In the genomic region with DNA sequence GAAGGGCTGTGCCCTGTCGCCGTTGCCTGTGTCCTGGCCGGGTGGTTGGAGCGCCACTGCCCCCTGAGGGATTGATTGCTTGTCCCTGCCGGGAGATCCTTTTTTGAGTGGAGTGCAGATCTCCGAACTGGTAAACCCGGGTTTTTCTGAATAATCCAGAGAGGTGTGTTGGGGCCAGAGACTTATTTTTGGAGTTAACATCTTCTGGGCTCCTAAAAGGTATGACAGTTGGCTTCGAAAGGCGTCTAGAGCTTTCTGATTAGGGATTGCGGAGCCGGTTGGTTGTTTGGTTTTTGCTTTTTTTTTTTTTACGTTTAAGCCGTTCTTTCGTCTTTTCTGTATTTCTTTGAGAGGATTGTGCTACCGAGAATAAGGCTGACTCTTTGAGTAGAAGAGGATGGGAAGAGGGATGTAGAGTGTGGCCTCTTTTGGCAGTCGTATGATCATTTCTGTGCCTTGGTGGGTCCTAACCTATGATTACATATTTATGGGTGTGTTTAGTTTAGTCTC, we compare ENCODE assay signal across 1 cellular context.
TF ChIP-seq lines count a peak whose summit lies in the region.

No MANE protein-coding gene starts in this region.

TF ChIP-seq in HEK293, 187 proteins besides CTCF, POLR2A, EP300 and RAD21 (continued from another document):
- TF ChIP-seq, protein P1, sequence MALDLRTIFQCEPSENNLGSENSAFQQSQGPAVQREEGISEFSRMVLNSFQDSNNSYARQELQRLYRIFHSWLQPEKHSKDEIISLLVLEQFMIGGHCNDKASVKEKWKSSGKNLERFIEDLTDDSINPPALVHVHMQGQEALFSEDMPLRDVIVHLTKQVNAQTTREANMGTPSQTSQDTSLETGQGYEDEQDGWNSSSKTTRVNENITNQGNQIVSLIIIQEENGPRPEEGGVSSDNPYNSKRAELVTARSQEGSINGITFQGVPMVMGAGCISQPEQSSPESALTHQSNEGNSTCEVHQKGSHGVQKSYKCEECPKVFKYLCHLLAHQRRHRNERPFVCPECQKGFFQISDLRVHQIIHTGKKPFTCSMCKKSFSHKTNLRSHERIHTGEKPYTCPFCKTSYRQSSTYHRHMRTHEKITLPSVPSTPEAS (tag by site-specific recombination; IDR thresholded peaks at IDR 0.05) = no peak
